Comparison of ENCODE assay signal across 1 cellular context in the genomic region with DNA sequence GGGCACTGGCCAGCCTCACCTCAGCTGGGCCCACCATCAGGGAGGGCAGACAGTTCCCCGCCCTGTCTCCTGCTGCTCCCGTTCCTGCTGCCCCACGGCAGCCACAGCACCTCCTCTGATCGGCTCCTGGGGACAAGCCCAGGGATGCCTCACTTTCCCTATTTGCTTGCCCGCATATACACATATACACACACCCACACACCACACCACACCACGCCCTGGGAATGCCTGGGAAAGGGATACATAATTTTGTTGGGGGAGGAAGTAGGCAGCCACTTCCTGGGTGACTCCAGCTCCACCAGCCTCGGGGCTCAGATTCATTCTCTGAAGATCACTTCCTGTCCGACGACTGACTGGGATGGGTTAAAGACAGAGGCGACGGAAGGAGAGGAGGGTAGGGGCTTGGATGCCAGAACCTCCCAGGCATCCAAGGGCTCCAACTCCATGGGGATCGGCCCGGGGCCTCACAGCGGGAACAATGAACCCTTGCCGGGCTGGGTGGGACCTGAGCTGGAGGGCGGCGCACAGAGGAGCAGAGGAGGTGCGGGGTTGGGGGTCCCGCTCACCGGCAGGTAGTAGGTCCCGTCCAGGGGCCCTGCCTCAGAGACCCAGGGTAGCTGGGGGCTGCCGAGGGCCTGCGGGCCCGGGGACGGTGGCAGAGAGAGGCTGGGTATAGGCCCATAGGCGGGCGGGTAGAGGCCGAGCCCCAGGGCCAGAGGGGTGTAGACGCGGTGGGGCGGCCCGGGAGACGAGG.
TF ChIP-seq lines count a peak whose summit lies in the region.

No MANE protein-coding gene starts in this region.

TF ChIP-seq in GM12878, 131 proteins besides CTCF, POLR2A, EP300 and RAD21 (continued from another document and continues in another):
- TF ChIP-seq, protein P1, sequence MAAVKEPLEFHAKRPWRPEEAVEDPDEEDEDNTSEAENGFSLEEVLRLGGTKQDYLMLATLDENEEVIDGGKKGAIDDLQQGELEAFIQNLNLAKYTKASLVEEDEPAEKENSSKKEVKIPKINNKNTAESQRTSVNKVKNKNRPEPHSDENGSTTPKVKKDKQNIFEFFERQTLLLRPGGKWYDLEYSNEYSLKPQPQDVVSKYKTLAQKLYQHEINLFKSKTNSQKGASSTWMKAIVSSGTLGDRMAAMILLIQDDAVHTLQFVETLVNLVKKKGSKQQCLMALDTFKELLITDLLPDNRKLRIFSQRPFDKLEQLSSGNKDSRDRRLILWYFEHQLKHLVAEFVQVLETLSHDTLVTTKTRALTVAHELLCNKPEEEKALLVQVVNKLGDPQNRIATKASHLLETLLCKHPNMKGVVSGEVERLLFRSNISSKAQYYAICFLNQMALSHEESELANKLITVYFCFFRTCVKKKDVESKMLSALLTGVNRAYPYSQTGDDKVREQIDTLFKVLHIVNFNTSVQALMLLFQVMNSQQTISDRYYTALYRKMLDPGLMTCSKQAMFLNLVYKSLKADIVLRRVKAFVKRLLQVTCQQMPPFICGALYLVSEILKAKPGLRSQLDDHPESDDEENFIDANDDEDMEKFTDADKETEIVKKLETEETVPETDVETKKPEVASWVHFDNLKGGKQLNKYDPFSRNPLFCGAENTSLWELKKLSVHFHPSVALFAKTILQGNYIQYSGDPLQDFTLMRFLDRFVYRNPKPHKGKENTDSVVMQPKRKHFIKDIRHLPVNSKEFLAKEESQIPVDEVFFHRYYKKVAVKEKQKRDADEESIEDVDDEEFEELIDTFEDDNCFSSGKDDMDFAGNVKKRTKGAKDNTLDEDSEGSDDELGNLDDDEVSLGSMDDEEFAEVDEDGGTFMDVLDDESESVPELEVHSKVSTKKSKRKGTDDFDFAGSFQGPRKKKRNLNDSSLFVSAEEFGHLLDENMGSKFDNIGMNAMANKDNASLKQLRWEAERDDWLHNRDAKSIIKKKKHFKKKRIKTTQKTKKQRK (IDR thresholded peaks at IDR 0.05; ENCODE audit: low read depth, low read length), result no peak
- no peak for TF ChIP-seq BRCA1 (IDR thresholded peaks at IDR 0.05; ENCODE audit: low read depth, low read length)
- no peak for TF ChIP-seq RAD51 (IDR thresholded peaks at IDR 0.05)
- 0 out of 2 replicates have a peak, but pooled peaks have one; percentile 14 for TF ChIP-seq TAF1 (IDR thresholded peaks at IDR 0.05; ENCODE audit: borderline replicate concordance, low read depth, low read length)
- TF ChIP-seq ZNF384 (IDR thresholded peaks at IDR 0.05; ENCODE audit: borderline replicate concordance, low read depth, low read length), result no peak
- TF ChIP-seq USF1 (IDR thresholded peaks at IDR 0.05; ENCODE audit: borderline replicate concordance, extremely low read length, insufficient read depth, low read depth, low read length), result no peak
- TF ChIP-seq TCF3 (IDR thresholded peaks at IDR 0.05; ENCODE audit: borderline replicate concordance, insufficient read depth, low read depth, low read length), result no peak
- no peak for TF ChIP-seq ASH2L (IDR thresholded peaks at IDR 0.05; ENCODE audit: borderline replicate concordance, low read depth)
- 0 out of 2 replicates have a peak, but pooled peaks have one; percentile 18 for TF ChIP-seq POLR2AphosphoS2 (IDR thresholded peaks at IDR 0.05; ENCODE audit: low read depth, low read length)
- TF ChIP-seq BMI1 (IDR thresholded peaks at IDR 0.05; ENCODE audit: borderline replicate concordance), result no peak
- TF ChIP-seq, protein P2, sequence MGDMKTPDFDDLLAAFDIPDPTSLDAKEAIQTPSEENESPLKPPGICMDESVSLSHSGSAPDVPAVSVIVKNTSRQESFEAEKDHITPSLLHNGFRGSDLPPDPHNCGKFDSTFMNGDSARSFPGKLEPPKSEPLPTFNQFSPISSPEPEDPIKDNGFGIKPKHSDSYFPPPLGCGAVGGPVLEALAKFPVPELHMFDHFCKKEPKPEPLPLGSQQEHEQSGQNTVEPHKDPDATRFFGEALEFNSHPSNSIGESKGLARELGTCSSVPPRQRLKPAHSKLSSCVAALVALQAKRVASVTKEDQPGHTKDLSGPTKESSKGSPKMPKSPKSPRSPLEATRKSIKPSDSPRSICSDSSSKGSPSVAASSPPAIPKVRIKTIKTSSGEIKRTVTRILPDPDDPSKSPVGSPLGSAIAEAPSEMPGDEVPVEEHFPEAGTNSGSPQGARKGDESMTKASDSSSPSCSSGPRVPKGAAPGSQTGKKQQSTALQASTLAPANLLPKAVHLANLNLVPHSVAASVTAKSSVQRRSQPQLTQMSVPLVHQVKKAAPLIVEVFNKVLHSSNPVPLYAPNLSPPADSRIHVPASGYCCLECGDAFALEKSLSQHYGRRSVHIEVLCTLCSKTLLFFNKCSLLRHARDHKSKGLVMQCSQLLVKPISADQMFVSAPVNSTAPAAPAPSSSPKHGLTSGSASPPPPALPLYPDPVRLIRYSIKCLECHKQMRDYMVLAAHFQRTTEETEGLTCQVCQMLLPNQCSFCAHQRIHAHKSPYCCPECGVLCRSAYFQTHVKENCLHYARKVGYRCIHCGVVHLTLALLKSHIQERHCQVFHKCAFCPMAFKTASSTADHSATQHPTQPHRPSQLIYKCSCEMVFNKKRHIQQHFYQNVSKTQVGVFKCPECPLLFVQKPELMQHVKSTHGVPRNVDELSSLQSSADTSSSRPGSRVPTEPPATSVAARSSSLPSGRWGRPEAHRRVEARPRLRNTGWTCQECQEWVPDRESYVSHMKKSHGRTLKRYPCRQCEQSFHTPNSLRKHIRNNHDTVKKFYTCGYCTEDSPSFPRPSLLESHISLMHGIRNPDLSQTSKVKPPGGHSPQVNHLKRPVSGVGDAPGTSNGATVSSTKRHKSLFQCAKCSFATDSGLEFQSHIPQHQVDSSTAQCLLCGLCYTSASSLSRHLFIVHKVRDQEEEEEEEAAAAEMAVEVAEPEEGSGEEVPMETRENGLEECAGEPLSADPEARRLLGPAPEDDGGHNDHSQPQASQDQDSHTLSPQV (IDR thresholded peaks at IDR 0.05), result no peak
- TF ChIP-seq CREB1 (IDR thresholded peaks at IDR 0.05; ENCODE audit: low read depth), result no peak
- TF ChIP-seq GABPA (IDR thresholded peaks at IDR 0.05; ENCODE audit: low read depth), result no peak
- TF ChIP-seq IKZF2 (IDR thresholded peaks at IDR 0.05), result peak; percentile 76
- TF ChIP-seq ZBTB40 (IDR thresholded peaks at IDR 0.05; ENCODE audit: borderline replicate concordance), result peak; percentile 58; the same call in 1 of the 2 replicates
- TF ChIP-seq NFYA (IDR thresholded peaks at IDR 0.05; ENCODE audit: borderline replicate concordance, low read depth, low read length), result no peak
- no peak for TF ChIP-seq SREBF2 (IDR thresholded peaks at IDR 0.05; ENCODE audit: low read length)
- TF ChIP-seq ZNF687 (IDR thresholded peaks at IDR 0.05), result peak; percentile 36
- TF ChIP-seq ZNF207 (IDR thresholded peaks at IDR 0.05; ENCODE audit: borderline replicate concordance), result no peak
- no peak for TF ChIP-seq ZNF217 (IDR thresholded peaks at IDR 0.05)
- TF ChIP-seq, protein P3, sequence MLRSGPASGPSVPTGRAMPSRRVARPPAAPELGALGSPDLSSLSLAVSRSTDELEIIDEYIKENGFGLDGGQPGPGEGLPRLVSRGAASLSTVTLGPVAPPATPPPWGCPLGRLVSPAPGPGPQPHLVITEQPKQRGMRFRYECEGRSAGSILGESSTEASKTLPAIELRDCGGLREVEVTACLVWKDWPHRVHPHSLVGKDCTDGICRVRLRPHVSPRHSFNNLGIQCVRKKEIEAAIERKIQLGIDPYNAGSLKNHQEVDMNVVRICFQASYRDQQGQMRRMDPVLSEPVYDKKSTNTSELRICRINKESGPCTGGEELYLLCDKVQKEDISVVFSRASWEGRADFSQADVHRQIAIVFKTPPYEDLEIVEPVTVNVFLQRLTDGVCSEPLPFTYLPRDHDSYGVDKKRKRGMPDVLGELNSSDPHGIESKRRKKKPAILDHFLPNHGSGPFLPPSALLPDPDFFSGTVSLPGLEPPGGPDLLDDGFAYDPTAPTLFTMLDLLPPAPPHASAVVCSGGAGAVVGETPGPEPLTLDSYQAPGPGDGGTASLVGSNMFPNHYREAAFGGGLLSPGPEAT (IDR thresholded peaks at IDR 0.05; ENCODE audit: low read depth), result peak; percentile 61; the same call in 1 of the 2 replicates
- TF ChIP-seq, protein P4, sequence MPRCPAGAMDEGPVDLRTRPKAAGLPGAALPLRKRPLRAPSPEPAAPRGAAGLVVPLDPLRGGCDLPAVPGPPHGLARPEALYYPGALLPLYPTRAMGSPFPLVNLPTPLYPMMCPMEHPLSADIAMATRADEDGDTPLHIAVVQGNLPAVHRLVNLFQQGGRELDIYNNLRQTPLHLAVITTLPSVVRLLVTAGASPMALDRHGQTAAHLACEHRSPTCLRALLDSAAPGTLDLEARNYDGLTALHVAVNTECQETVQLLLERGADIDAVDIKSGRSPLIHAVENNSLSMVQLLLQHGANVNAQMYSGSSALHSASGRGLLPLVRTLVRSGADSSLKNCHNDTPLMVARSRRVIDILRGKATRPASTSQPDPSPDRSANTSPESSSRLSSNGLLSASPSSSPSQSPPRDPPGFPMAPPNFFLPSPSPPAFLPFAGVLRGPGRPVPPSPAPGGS (IDR thresholded peaks at IDR 0.05; ENCODE audit: borderline replicate concordance, insufficient read depth, low read depth, low read length, poor library complexity, severe bottlenecking), result no peak
- TF ChIP-seq STAT1 (conservative IDR thresholded peaks at IDR 0.05), result no peak
- TF ChIP-seq TARDBP (IDR thresholded peaks at IDR 0.05; ENCODE audit: borderline replicate concordance), result no peak
- no peak for TF ChIP-seq DPF2 (IDR thresholded peaks at IDR 0.05)
- no peak for TF ChIP-seq MTA2 (IDR thresholded peaks at IDR 0.05; ENCODE audit: low read depth)
